Comparison of ENCODE assay signal across 8 cellular contexts in the genomic region with DNA sequence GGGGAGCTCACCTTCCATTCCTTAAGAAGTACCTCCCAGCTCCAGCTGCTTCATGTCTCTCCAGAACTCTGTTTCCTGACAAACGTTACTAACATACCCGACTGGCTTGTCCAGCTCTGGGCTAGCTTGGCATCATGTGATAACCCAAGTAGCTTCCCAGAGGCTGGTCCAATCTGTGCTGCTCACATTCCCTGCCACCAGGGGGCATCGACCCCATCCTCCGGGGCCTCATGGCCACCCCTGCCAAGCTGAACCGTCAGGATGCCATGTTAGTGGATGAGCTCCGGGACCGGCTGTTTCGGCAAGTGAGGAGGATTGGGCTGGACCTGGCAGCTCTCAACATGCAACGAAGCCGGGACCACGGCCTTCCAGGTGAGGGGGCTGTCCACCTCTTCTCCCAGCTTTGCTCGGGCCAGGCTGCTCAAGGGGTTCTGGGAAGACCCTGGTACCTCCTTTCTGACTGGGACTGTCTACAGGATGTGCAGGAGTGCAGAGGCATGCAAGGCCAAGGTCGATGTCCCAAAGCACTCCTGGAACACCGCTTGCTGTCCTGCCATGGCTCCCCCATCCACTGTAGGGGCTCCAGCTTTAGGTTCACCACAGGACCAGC. TPM values are rescaled to one million over a fixed set of nuclear protein-coding genes. Genes with fewer than 3 reads are reported as not detected.
DNase-seq lines count a peak whose midpoint lies in the region; ATAC-seq and TF ChIP-seq lines count a peak whose summit lies in the region.

No MANE protein-coding gene starts in this region.

- in situ Hi-C loops in brain microvascular endothelial cell (cut with HindIII; ENCODE audit: low pct_ligation_motif_present, low sequenced_read_pairs), result no loop called here

- H3K9me3 Mint-ChIP-seq in stimulated activated naive B cell treated with anti-CD40 and anti-IgM and Interleukin-4, amounts not matched to agents 10 μg/mL and 1 μg/mL and 100 μg/mL, for 72 hours, result no peaks in the 10 kb centered on the region

- DNase-seq in activated gamma-delta T cell treated with Interleukin-2 at 50 U/mL for 16 hours (peak; percentile 46), activated gamma-delta T cell (lab: John Stamatoyannopoulos, UW) (no peak), NB4 (ENCODE audit: low read depth) (peak; percentile 66), UCSD-AML1 (lab: John Stamatoyannopoulos, UW; ENCODE audit: unreplicated experiment) (peak; percentile 64), brain microvascular endothelial cell (peak; percentile 42), lung microvascular endothelial cell (ENCODE audit: low read depth in 2 of 2) (peak; percentile 51 to 68), middle frontal gyrus (ENCODE audit: extremely low spot score, low spot score) (no peak)
- DNase-seq in stimulated activated naive B cell treated with anti-CD40 and anti-IgM and Interleukin-4, amounts not matched to agents 10 μg/mL and 1 μg/mL and 100 μg/mL, for 72 hours, result peak; percentile 47

- H3K4me3 Mint-ChIP-seq in stimulated activated naive B cell treated with anti-CD40 and anti-IgM and Interleukin-4, amounts not matched to agents 10 μg/mL and 1 μg/mL and 100 μg/mL, for 72 hours, result no peak overlapping the region

- TF ChIP-seq POLR2A in NB4 (IDR thresholded peaks at IDR 0.05; ENCODE audit: extremely low read depth, insufficient read length), result no peak

- H3K36me3 Mint-ChIP-seq in stimulated activated naive B cell treated with anti-CD40 and anti-IgM and Interleukin-4, amounts not matched to agents 10 μg/mL and 1 μg/mL and 100 μg/mL, for 72 hours, result peaks cover 2% of the 10 kb centered on the region in 2 donors

- H3K27ac ChIP-seq in brain microvascular endothelial cell, result no peak overlapping the region

- peak; percentile 92 to 94 for ATAC-seq in stimulated activated naive B cell treated with anti-CD40 and anti-IgM and Interleukin-4, amounts not matched to agents 10 μg/mL and 1 μg/mL and 100 μg/mL, for 72 hours (replicated peaks)

- H3K4me3 ChIP-seq in NB4 (ENCODE audit: low read depth, low read length) (no peak overlapping the region), brain microvascular endothelial cell (ENCODE audit: low read depth, low read length) (no peak overlapping the region)

- peaks cover 35 to 39% of the 10 kb centered on the region in 2 donors for H3K27me3 Mint-ChIP-seq in stimulated activated naive B cell treated with anti-CD40 and anti-IgM and Interleukin-4, amounts not matched to agents 10 μg/mL and 1 μg/mL and 100 μg/mL, for 72 hours

- peaks cover 3 to 8% of the 10 kb centered on the region in 2 donors for H3K4me1 Mint-ChIP-seq in stimulated activated naive B cell treated with anti-CD40 and anti-IgM and Interleukin-4, amounts not matched to agents 10 μg/mL and 1 μg/mL and 100 μg/mL, for 72 hours

- TF ChIP-seq CTCF in NB4 (IDR thresholded peaks at IDR 0.05; ENCODE audit: low read depth, low read length) (peak; percentile 71), brain microvascular endothelial cell (IDR thresholded peaks at IDR 0.05; ENCODE audit: low read depth, low read length, missing control alignments) (peak; percentile 81)

- H3K36me3 ChIP-seq in brain microvascular endothelial cell (replicated peaks), result no peaks in the 10 kb centered on the region

- no peak overlapping the region for H3K27ac Mint-ChIP-seq in stimulated activated naive B cell treated with anti-CD40 and anti-IgM and Interleukin-4, amounts not matched to agents 10 μg/mL and 1 μg/mL and 100 μg/mL, for 72 hours

- H3K27me3 ChIP-seq in brain microvascular endothelial cell (replicated peaks), result no peaks in the 10 kb centered on the region

RNA-seq across cellular contexts. Expression of gene EPX, which starts 7.6 kb away (rescaled TPM):
- total RNA-seq in lung microvascular endothelial cell, result not detected in 2 replicates

RNA-seq across cellular contexts. Expression of gene MKS1, which starts 18.9 kb away (rescaled TPM):
- 8.1 and 9.6 TPM in 2 replicates for total RNA-seq in lung microvascular endothelial cell

RNA-seq across cellular contexts. Expression of gene OR4D2, which starts 33.3 kb away (rescaled TPM):
- not detected in 2 replicates for total RNA-seq in lung microvascular endothelial cell

RNA-seq across cellular contexts. Expression of gene LPO, which starts 38.3 kb away (rescaled TPM):
- not detected in 2 replicates for total RNA-seq in lung microvascular endothelial cell

RNA-seq across cellular contexts. Expression of gene OR4D1, which starts 51.9 kb away (rescaled TPM):
- total RNA-seq in lung microvascular endothelial cell, result not detected in 2 replicates

Comparison
In these comparisons a context has a peak if more than half of its experiments do, and no peak if none do; other contexts are left out.
1. DNase-seq: peak in activated gamma-delta T cell treated with Interleukin-2 at 50 U/mL for 16 hours (single experiment), NB4 (single experiment), UCSD-AML1 (single experiment), brain microvascular endothelial cell (single experiment), lung microvascular endothelial cell (2 of 2) and stimulated activated naive B cell treated with anti-CD40 and anti-IgM and Interleukin-4, amounts not matched to agents 10 μg/mL and 1 μg/mL and 100 μg/mL, for 72 hours (single experiment); none in activated gamma-delta T cell (single experiment) and middle frontal gyrus (single experiment).